In genomic region chr12:129776977-129777667, GRCh38 we compare ENCODE assay signal across 15 cellular contexts.
"Had no signal": no experiment of that assay in that cellular context is flagged by ENCODE, and none has a peak within 500 bp of the region (broad histone marks: within the 10 kb centered on the region; RNA-seq: fewer than 3 reads in every experiment).

No MANE protein-coding gene starts in this region.

- H3K4me1 ChIP-seq: esophagus squamous epithelium, neural progenitor cell, pancreas had no signal

- H3K27ac ChIP-seq: dorsolateral prefrontal cortex, esophagus squamous epithelium, neural progenitor cell, pancreas, thoracic aorta had no signal

- H3K27me3 ChIP-seq: dorsolateral prefrontal cortex, esophagus squamous epithelium, neural progenitor cell, pancreas had no signal

- FAIRE-seq: pancreas had no signal

- H3K36me3 ChIP-seq: esophagus squamous epithelium, neural progenitor cell, pancreas, thoracic aorta had no signal

- H3K9me3 ChIP-seq: esophagus squamous epithelium, pancreas, thoracic aorta had no signal

- H3K4me3 ChIP-seq: dorsolateral prefrontal cortex, esophagus squamous epithelium, lung, neural progenitor cell, pancreas, thoracic aorta had no signal

- DNase-seq: activated CD4-positive, alpha-beta memory T cell treated with anti-CD3 and anti-CD28 coated beads, Interleukin-2, amount 10 ng/mL, durations not matched to agents 7 days and 5 days; activated gamma-delta T cell; activated naive CD8-positive, alpha-beta T cell treated with anti-CD3 and anti-CD28 coated beads for 36 hours; activated T-cell treated with anti-CD3 and anti-CD28 coated beads, Interleukin-2, amount 50 U/mL, for 48 hours; dorsolateral prefrontal cortex; esophagus squamous epithelium; foreskin fibroblast; left cardiac atrium; midbrain; pancreas; stimulated activated CD4-positive, alpha-beta T cell treated with anti-CD3 and anti-CD28 coated beads, Interleukin-4, amount 100 ng/mL, for 4 hours; stimulated activated naive CD8-positive, alpha-beta T cell treated with anti-CD3 and anti-CD28 coated beads, Interleukin-15, amount 100 ng/mL, for 72 hours had no signal
